In genomic region chr1:209208648-209209047, GRCh38 we compare ENCODE assay signal across 15 cellular contexts.
"Had no signal": no experiment of that assay in that cellular context is flagged by ENCODE, and none has a peak within 500 bp of the region (broad histone marks: within the 10 kb centered on the region; RNA-seq: fewer than 3 reads in every experiment).

No MANE protein-coding gene starts in this region.

- H3K36me3 Mint-ChIP-seq: activated naive CD8-positive, alpha-beta T cell treated with anti-CD3 and anti-CD28 coated beads, Interleukin-2, amount 10 ng/mL, durations not matched to agents 7 days and 5 days; stimulated activated effector memory CD8-positive, alpha-beta T cell treated with anti-CD3 and anti-CD28 coated beads, Interleukin-12 subunit alpha, Interleukin-12 subunit beta, amount 100 ng/mL, for 72 hours had no signal

- ATAC-seq: activated T-cell treated with anti-CD3 and anti-CD28 coated beads, Interleukin-2, amount 50 U/mL, for 72 hours had no signal

- H3K27ac ChIP-seq: heart left ventricle, neutrophil, tibial nerve had no signal

- H3K9me3 Mint-ChIP-seq: activated CD4-positive, alpha-beta memory T cell treated with anti-CD3 and anti-CD28 coated beads, Interleukin-2, amount 10 ng/mL, durations not matched to agents 7 days and 5 days; activated naive CD8-positive, alpha-beta T cell treated with anti-CD3 and anti-CD28 coated beads, Interleukin-2, amount 10 ng/mL, durations not matched to agents 7 days and 5 days; activated T-cell treated with anti-CD3 and anti-CD28 coated beads, Interleukin-2, amount 50 U/mL, for 72 hours; stimulated activated effector memory CD8-positive, alpha-beta T cell treated with anti-CD3 and anti-CD28 coated beads, Interleukin-12 subunit alpha, Interleukin-12 subunit beta, amount 100 ng/mL, for 72 hours had no signal

- H3K27ac Mint-ChIP-seq: activated CD4-positive, alpha-beta memory T cell treated with anti-CD3 and anti-CD28 coated beads, Interleukin-2, amount 10 ng/mL, durations not matched to agents 7 days and 5 days; activated naive CD8-positive, alpha-beta T cell treated with anti-CD3 and anti-CD28 coated beads, Interleukin-2, amount 10 ng/mL, durations not matched to agents 7 days and 5 days; activated T-cell treated with anti-CD3 and anti-CD28 coated beads, Interleukin-2, amount 50 U/mL, for 72 hours; progenitor cell of endocrine pancreas; stimulated activated effector memory CD8-positive, alpha-beta T cell treated with anti-CD3 and anti-CD28 coated beads, Interleukin-12 subunit alpha, Interleukin-12 subunit beta, amount 100 ng/mL, for 72 hours had no signal

- H3K36me3 ChIP-seq: heart left ventricle, neutrophil, tibial nerve had no signal

- H3K4me1 Mint-ChIP-seq: activated CD4-positive, alpha-beta memory T cell treated with anti-CD3 and anti-CD28 coated beads, Interleukin-2, amount 10 ng/mL, durations not matched to agents 7 days and 5 days; stimulated activated effector memory CD8-positive, alpha-beta T cell treated with anti-CD3 and anti-CD28 coated beads, Interleukin-12 subunit alpha, Interleukin-12 subunit beta, amount 100 ng/mL, for 72 hours had no signal

- H3K4me3 Mint-ChIP-seq: activated CD4-positive, alpha-beta memory T cell treated with anti-CD3 and anti-CD28 coated beads, Interleukin-2, amount 10 ng/mL, durations not matched to agents 7 days and 5 days; activated naive CD8-positive, alpha-beta T cell treated with anti-CD3 and anti-CD28 coated beads, Interleukin-2, amount 10 ng/mL, durations not matched to agents 7 days and 5 days; stimulated activated effector memory CD8-positive, alpha-beta T cell treated with anti-CD3 and anti-CD28 coated beads, Interleukin-12 subunit alpha, Interleukin-12 subunit beta, amount 100 ng/mL, for 72 hours had no signal

- DNase-seq: activated CD4-positive, alpha-beta memory T cell treated with anti-CD3 and anti-CD28 coated beads, Interleukin-2, amount 10 ng/mL, durations not matched to agents 7 days and 5 days; activated naive CD8-positive, alpha-beta T cell treated with anti-CD3 and anti-CD28 coated beads, Interleukin-2, amount 10 ng/mL, durations not matched to agents 7 days and 5 days; activated T-cell treated with anti-CD3 and anti-CD28 coated beads, Interleukin-2, amount 50 U/mL, for 72 hours; aorta; foreskin melanocyte; heart left ventricle; islet precursor cell; left ventricle myocardium superior; right cardiac atrium; small intestine; T-helper 9 cell had no signal

- H3K9me3 ChIP-seq: heart left ventricle, neutrophil, tibial nerve had no signal
